ENCODE assay signal across 7 cellular contexts in the genomic region with DNA sequence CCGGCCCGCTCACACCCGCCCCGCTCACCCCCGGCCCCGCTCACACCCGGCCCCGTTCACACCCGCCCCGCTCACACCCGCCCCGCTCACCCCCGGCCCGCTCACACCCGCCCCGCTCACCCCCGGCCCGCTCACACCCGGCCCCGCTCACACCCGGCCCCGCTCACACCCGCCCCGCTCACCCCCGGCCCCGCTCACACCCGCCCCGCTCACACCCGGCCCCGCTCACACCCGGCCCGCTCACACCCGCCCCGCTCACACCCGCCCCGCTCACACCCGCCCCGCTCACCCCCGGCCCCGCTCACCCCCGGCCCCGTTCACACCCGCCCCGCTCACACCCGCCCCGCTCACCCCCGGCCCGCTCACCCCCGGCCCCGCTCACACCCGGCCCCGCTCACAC. TPM values are rescaled to one million over a fixed set of nuclear protein-coding genes. Genes with fewer than 3 reads are reported as not detected.
"Had no signal": no experiment of that assay in that cellular context is flagged by ENCODE, and none has a peak within 500 bp of the region (broad histone marks: within the 10 kb centered on the region; RNA-seq: fewer than 3 reads in every experiment).

No MANE protein-coding gene starts in this region.

RNA-seq across cellular contexts. Expression of a gene that starts 7.2 kb away (rescaled TPM):
- total RNA-seq: activated CD4-positive, alpha-beta memory T cell treated with anti-CD3 and anti-CD28 coated beads, Interleukin-2, amount 10 ng/mL, durations not matched to agents 7 days and 5 days; activated CD4-positive, alpha-beta T cell treated with anti-CD3 and anti-CD28 coated beads, Interleukin-2, amount 10 ng/mL, durations not matched to agents 24 days and 14 days; activated CD4-positive, alpha-beta T cell treated with anti-CD3 and anti-CD28 coated beads, Interleukin-2, amount 10 ng/mL, durations not matched to agents 7 days and 5 days; T-helper 1 cell treated with Interleukin-12 subunit alpha and Interleukin-12 subunit beta and Interleukin-4 antibody, amounts not matched to agents 30 ng/mL and 1 ng/mL, for 36 hours; T-helper 17 cell; T-helper 2 cell treated with Interferon-gamma antibody and Interleukin-4, amounts not matched to agents 100 ng/mL and 5 ng/mL, for 36 hours had no signal

RNA-seq across cellular contexts. Expression of a gene that starts 31.9 kb away (rescaled TPM):
- total RNA-seq: activated B cell treated with CpG ODN at 0.5 μM for 24 hours had no signal
